Comparison of ENCODE assay signal across 8 cellular contexts in genomic region chr4:42655921-42656735, GRCh38. TPM values are rescaled to one million over a fixed set of nuclear protein-coding genes. Genes with fewer than 3 reads are reported as not detected.
A peak's percentile ranks its signal among the peaks of the same experiment; 100 is the strongest.
DNase-seq lines count a peak whose midpoint lies in the region; ATAC-seq and TF ChIP-seq lines count a peak whose summit lies in the region.

No MANE protein-coding gene starts in this region.

- ATAC-seq in HG02981 (IDR thresholded peaks at IDR 0.05; ENCODE audit: unreplicated experiment) (peak; percentile 27), aorta (ENCODE audit: low FRiP score) (peak; percentile 45)

- intact Hi-C loops in ovary (cut with DNase I) = loop anchor here in 1 of 4 donors (10.0 kb wide), 1 partner anchor 71 kb away; no protein-coding TSS in a partner anchor
- intact Hi-C loops in aorta (cut with DNase I) = no loop called here

- H3K27ac ChIP-seq in OCI-LY1 (ENCODE audit: low read depth, low read length, poor library complexity, severe bottlenecking) (peak overlapping the region; percentile 80), cardiac muscle cell (no peak overlapping the region), ovary (peak overlapping the region; percentile 61 to 88), aorta (ENCODE audit: low read depth in 1 of 2, low read length in 2 of 2) (peak overlapping the region in 1 of 2 donors; percentile 9)

- H3K36me3 ChIP-seq in OCI-LY1 (ENCODE audit: insufficient read depth, low read length) (peaks cover 5% of the 10 kb centered on the region; the same call in 1 of the 2 replicates), cardiac muscle cell (no peaks in the 10 kb centered on the region), ovary (no peaks in the 10 kb centered on the region), aorta (ENCODE audit: control insufficient read depth in 1 of 2, insufficient read depth in 2 of 2, low read length in 1 of 2) (no peaks in the 10 kb centered on the region)

- peaks cover 16% of the 10 kb centered on the region for H3K79me2 ChIP-seq in OCI-LY1 (ENCODE audit: insufficient read depth, low read length)

- no peaks in the 10 kb centered on the region for H4K20me1 ChIP-seq in OCI-LY1 (ENCODE audit: insufficient read depth, low read length)

- H3K27me3 ChIP-seq in OCI-LY1 (ENCODE audit: insufficient read depth, low read length) (no peaks in the 10 kb centered on the region), cardiac muscle cell (no peaks in the 10 kb centered on the region), ovary (no peaks in the 10 kb centered on the region), aorta (ENCODE audit: control insufficient read depth in 1 of 2, insufficient read depth in 2 of 2, low read length in 1 of 2) (no peaks in the 10 kb centered on the region)

- H3K9me3 ChIP-seq in OCI-LY1 (ENCODE audit: low read length) (0 out of 2 replicates have a peak, but pooled peaks cover 5% of the 10 kb centered on the region), cardiac muscle cell (ENCODE audit: low read depth) (no peaks in the 10 kb centered on the region), ovary (no peaks in the 10 kb centered on the region), aorta (ENCODE audit: control insufficient read depth, low read length) (peaks cover 3% of the 10 kb centered on the region)

- H3K4me3 ChIP-seq in OCI-LY1 (ENCODE audit: low read depth, low read length, poor library complexity, severe bottlenecking) = peak overlapping the region; percentile 84
- peak overlapping the region; percentile 78 for H3K4me3 ChIP-seq in cardiac muscle cell
- H3K4me3 ChIP-seq in ovary = peak overlapping the region; percentile 64
- peak overlapping the region; percentile 75 to 78 for H3K4me3 ChIP-seq in aorta (ENCODE audit: low read length in 2 of 2)

- no peak for TF ChIP-seq EP300 in ovary (IDR thresholded peaks at IDR 0.05)

- no peak for TF ChIP-seq POLR2A in ovary (IDR thresholded peaks at IDR 0.05)

- DNase-seq in NCI-H510A treated with DMSO at 0.1 percent for 48 hours (lab: John Stamatoyannopoulos, UW) = peak; percentile 19
- DNase-seq in NCI-H510A (lab: John Stamatoyannopoulos, UW) = no peak
- peak; percentile 17 to 37 (median 19) for DNase-seq in activated naive CD4-positive, alpha-beta T cell (lab: John Stamatoyannopoulos, UW)
- DNase-seq in cardiac muscle cell (ENCODE audit: low read depth in 1 of 2, low spot score in 1 of 2) = peak in 1 of 2 donors; percentile 49
- DNase-seq in ovary = peak in 3 of 5 donors; percentile 27 to 53 (median 37)
- DNase-seq in aorta = peak; percentile 64 to 81

- H3F3A ChIP-seq in OCI-LY1 (ENCODE audit: insufficient read depth, low read length) = no peaks in the 10 kb centered on the region

- H3K4me1 ChIP-seq in OCI-LY1 (ENCODE audit: insufficient read depth, low read length, severe bottlenecking) = peaks cover 28% of the 10 kb centered on the region
- H3K4me1 ChIP-seq in cardiac muscle cell (ENCODE audit: low read depth) = peaks cover 13% of the 10 kb centered on the region
- peaks cover 6% of the 10 kb centered on the region for H3K4me1 ChIP-seq in ovary (ENCODE audit: insufficient read depth)
- no peaks in the 10 kb centered on the region for H3K4me1 ChIP-seq in aorta (ENCODE audit: control insufficient read depth in 1 of 2, insufficient read depth in 2 of 2, low read length in 2 of 2)

- 1% methylated on average over 43 to 45 of the region's 45 CpGs for WGBS in ovary, 3 donors
- 1% methylated on average over 40 to 45 of the region's 45 CpGs for WGBS in aorta, 2 donors

- peak overlapping the region; percentile 94 for H3K4me2 ChIP-seq in OCI-LY1 (ENCODE audit: low read length)

- H2AFZ ChIP-seq in OCI-LY1 (ENCODE audit: low read length) = peak overlapping the region; percentile 35; the same call in 1 of the 2 replicates

- TF ChIP-seq CTCF in OCI-LY1 (IDR thresholded peaks at IDR 0.05; ENCODE audit: low read length) (no peak), cardiac muscle cell (IDR thresholded peaks at IDR 0.05; ENCODE audit: low read depth, low read length) (no peak), ovary (IDR thresholded peaks at IDR 0.05) (no peak)

- peak overlapping the region; percentile 80 for H3K9ac ChIP-seq in OCI-LY1 (ENCODE audit: low read length)

- no peaks in the 10 kb centered on the region for H3K9me2 ChIP-seq in OCI-LY1 (ENCODE audit: low read depth, low read length)

RNA-seq across cellular contexts. Expression of gene ATP8A1, which starts 0.8 kb away (rescaled TPM):
- total RNA-seq in cardiac muscle cell = 21.1 and 22.7 TPM in 2 replicates
- polyA plus RNA-seq in cardiac muscle cell = 5.0 and 7.6 TPM in 2 replicates
- total RNA-seq in ovary = 10 to 100 TPM; 14.0 to 73.2 (median 23.7) TPM
- polyA plus RNA-seq in ovary = 10 to 100 TPM; 10.0 to 17.6 TPM
- 10 to 100 TPM; 11.6 to 13.2 TPM for total RNA-seq in aorta
- polyA plus RNA-seq in aorta = 1 to 10 TPM in 1 of 2 donors, under 1 TPM in 1; 0.38 to 1.8 TPM
